ENCODE assay signal across 2 cellular contexts in the genomic region with DNA sequence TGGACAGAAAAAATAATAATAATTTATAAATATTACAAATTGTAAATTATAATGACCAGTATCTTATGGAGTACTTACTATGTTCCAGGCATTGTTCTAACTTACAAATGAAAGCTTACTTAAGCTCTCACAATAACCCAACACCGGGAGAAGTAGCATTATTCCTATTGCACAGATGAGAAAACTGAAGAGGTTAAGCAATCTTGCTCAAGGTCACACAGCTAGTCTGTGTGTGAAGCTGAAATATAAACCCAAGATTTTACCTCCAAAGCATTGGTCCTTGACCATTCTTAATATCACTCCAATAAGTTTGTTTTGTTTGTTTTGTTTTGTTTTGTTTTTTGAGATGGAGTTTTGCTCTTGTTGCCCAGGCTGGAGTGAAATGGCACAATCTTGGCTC.
TF ChIP-seq lines count a peak whose summit lies in the region.

No MANE protein-coding gene starts in this region.

TF ChIP-seq in HepG2, 621 proteins besides CTCF, POLR2A, EP300 and RAD21:
- TF ChIP-seq ZNF629 (CRISPR knock-in tag; conservative IDR thresholded peaks at IDR 0.05) (peak; percentile 77), ZBTB20 (CRISPR knock-in tag; IDR thresholded peaks at IDR 0.05; ENCODE audit: borderline replicate concordance, low read depth) (no peak), BCL6 (CRISPR knock-in tag; IDR thresholded peaks at IDR 0.05) (peak; percentile 49; the same call in 1 of the 2 replicates), CEBPB (IDR thresholded peaks at IDR 0.05; ENCODE audit: borderline replicate concordance, low read depth, low read length) (0 out of 2 replicates have a peak, but pooled peaks have one; percentile 27), KDM1A (CRISPR knock-in tag; IDR thresholded peaks at IDR 0.05) (peak; percentile 45; the same call in 1 of the 2 replicates), CEBPG (CRISPR knock-in tag; IDR thresholded peaks at IDR 0.05) (peak; percentile 62), ZBTB1 (CRISPR knock-in tag; IDR thresholded peaks at IDR 0.05; ENCODE audit: borderline replicate concordance) (no peak)

TF ChIP-seq in IMR-90, 13 proteins besides CTCF, POLR2A, EP300 and RAD21:
- TF ChIP-seq CEBPB (IDR thresholded peaks at IDR 0.05; ENCODE audit: low read depth, low read length), result no peak
- TF ChIP-seq NFE2L2 (IDR thresholded peaks at IDR 0.05; ENCODE audit: low read depth, low read length), result no peak
- TF ChIP-seq MAFK (IDR thresholded peaks at IDR 0.05; ENCODE audit: low read depth, low read length), result no peak
- TF ChIP-seq CHD1 (IDR thresholded peaks at IDR 0.05; ENCODE audit: low read depth, low read length), result no peak
- no peak for TF ChIP-seq RCOR1 (IDR thresholded peaks at IDR 0.05; ENCODE audit: insufficient replicate concordance, low read length)
- TF ChIP-seq FOS (IDR thresholded peaks at IDR 0.05; ENCODE audit: low read depth, low read length), result no peak
- TF ChIP-seq RFX5 (IDR thresholded peaks at IDR 0.05; ENCODE audit: low read depth, low read length), result no peak
- no peak for TF ChIP-seq BHLHE40 (IDR thresholded peaks at IDR 0.05; ENCODE audit: low read depth, low read length)
- no peak for TF ChIP-seq USF2 (IDR thresholded peaks at IDR 0.05; ENCODE audit: low read depth, low read length)
- TF ChIP-seq MXI1 (IDR thresholded peaks at IDR 0.05; ENCODE audit: borderline replicate concordance, low read depth, low read length), result no peak
- TF ChIP-seq, protein P1, sequence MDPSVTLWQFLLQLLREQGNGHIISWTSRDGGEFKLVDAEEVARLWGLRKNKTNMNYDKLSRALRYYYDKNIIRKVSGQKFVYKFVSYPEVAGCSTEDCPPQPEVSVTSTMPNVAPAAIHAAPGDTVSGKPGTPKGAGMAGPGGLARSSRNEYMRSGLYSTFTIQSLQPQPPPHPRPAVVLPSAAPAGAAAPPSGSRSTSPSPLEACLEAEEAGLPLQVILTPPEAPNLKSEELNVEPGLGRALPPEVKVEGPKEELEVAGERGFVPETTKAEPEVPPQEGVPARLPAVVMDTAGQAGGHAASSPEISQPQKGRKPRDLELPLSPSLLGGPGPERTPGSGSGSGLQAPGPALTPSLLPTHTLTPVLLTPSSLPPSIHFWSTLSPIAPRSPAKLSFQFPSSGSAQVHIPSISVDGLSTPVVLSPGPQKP (IDR thresholded peaks at IDR 0.05; ENCODE audit: borderline replicate concordance, low read depth, low read length), result no peak
- no peak for TF ChIP-seq SMC3 (IDR thresholded peaks at IDR 0.05; ENCODE audit: low read depth, low read length)
- TF ChIP-seq MAZ (IDR thresholded peaks at IDR 0.05; ENCODE audit: borderline replicate concordance, low read depth, low read length), result no peak
